11 cellular contexts compared by ENCODE assay signal in the genomic region with DNA sequence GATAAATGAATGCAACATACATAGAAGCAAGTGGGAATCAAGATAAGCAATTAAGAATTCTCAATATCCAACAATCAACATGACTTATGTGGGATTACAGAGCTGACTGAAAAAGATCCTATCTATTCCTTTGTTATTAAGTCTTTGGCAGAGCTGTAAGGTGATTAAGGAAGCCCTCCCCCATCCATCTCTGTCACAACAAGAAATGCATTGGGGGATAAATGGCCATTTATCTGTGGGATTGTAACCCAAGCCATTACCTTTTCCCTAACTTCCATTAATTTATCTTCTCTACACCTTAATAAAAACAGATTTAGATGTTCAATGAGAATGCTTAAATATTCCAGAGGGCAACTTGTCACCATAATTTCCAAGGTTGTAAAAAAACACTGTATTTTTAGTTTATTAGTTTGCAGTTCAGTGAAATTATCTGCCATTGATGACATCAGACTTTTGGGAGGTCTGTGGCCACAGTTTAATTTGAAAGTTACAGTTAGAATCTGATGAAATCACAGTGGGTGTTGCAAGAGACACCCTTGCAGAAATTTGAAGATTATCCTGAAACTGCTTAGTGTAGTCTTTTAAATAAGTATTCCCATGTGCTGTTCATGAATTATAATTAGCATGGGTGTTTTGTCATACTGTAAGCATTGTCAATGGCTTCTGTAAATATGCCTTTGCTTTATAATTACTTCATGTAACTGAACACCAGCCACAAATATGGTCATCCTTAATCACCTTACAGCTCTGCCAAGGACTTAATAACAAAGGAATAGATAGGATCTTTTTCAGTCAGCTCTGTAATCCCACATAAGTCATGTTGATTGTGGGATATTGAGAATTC. TPM values are rescaled to one million over a fixed set of nuclear protein-coding genes. Genes with fewer than 3 reads are reported as not detected.
DNase-seq lines count a peak whose midpoint lies in the region; ATAC-seq and TF ChIP-seq lines count a peak whose summit lies in the region.
"Had no signal": no experiment of that assay in that cellular context is flagged by ENCODE, and none has a peak within 500 bp of the region (broad histone marks: within the 10 kb centered on the region; RNA-seq: fewer than 3 reads in every experiment).

No MANE protein-coding gene starts in this region.

- no peaks in the 10 kb centered on the region for H3K9me3 ChIP-seq in A673 (ENCODE audit: low read depth, low read length, poor library complexity, severe bottlenecking)
- H3K9me3 ChIP-seq: BLaER1 had no signal

- H3K36me3 ChIP-seq in A673 (ENCODE audit: insufficient read depth, low read length, poor library complexity, severe bottlenecking) (no peaks in the 10 kb centered on the region), GM23338 (ENCODE audit: insufficient read depth) (no peaks in the 10 kb centered on the region)
- H3K36me3 ChIP-seq: BLaER1 had no signal

- H3K9me3 Mint-ChIP-seq in GM23338 (no peaks in the 10 kb centered on the region), brain (no peaks in the 10 kb centered on the region)

- no peaks in the 10 kb centered on the region for H3K79me2 ChIP-seq in GM23338 (replicated peaks; ENCODE audit: insufficient read depth)

- H3K27ac ChIP-seq in A673 (ENCODE audit: low read depth, low read length, poor library complexity, severe bottlenecking): peak overlapping the region; percentile 29
- H3K27ac ChIP-seq in GM23338 (ENCODE audit: low read depth): no peak overlapping the region
- H3K27ac ChIP-seq: BLaER1 had no signal

- H3K27me3 ChIP-seq in A673 (replicated peaks; ENCODE audit: insufficient read depth, low read depth, low read length, poor library complexity) (no peaks in the 10 kb centered on the region), GM23338 (ENCODE audit: insufficient read depth) (no peaks in the 10 kb centered on the region)
- H3K27me3 ChIP-seq: BLaER1 had no signal

- no peak for ATAC-seq in GM23338
- ATAC-seq in HG03442 (IDR thresholded peaks at IDR 0.05; ENCODE audit: unreplicated experiment): no peak
- ATAC-seq in HG02763 (IDR thresholded peaks at IDR 0.05; ENCODE audit: unreplicated experiment): no peak
- ATAC-seq in HG03457 (IDR thresholded peaks at IDR 0.05; ENCODE audit: unreplicated experiment): no peak

- intact Hi-C loops in A673 (cut with micrococcal nuclease; ENCODE audit: unreplicated experiment): loop anchor here (10.0 kb wide), 1 partner anchor 62 kb away; no protein-coding TSS in a partner anchor

- POLR2A ChIA-PET in A673 (lab: Charles Lee; ENCODE audit: low non-redundant PET): no interaction called here

- BruUV-seq in A673 (replicated peaks; lab: Mats Ljungman, UMichigan): no TSS peak

- H3K4me2 ChIP-seq in GM23338: peak overlapping the region; percentile 64
- H3K4me2 ChIP-seq: BLaER1 had no signal

- no peaks in the 10 kb centered on the region for H3K36me3 Mint-ChIP-seq in GM23338 (ENCODE audit: low read depth)
- H3K36me3 Mint-ChIP-seq in brain: no peaks in the 10 kb centered on the region

- no peaks in the 10 kb centered on the region for H3K9me2 ChIP-seq in GM23338 (ENCODE audit: insufficient read depth)

- DNase-seq in A673 (ENCODE audit: low spot score) (peak; percentile 51), GM23338 (ENCODE audit: low spot score) (no peak), NCI-H524 (lab: John Stamatoyannopoulos, UW) (peak; percentile 30 to 83)
- DNase-seq in central memory CD4-positive, alpha-beta T cell: no peak
- DNase-seq: dermis blood vessel endothelial cell, kidney had no signal

- H3K4me1 Mint-ChIP-seq in GM23338 (peaks cover 51% of the 10 kb centered on the region), brain (peaks cover 51% of the 10 kb centered on the region)

- H3K27me3 Mint-ChIP-seq in GM23338 (ENCODE audit: insufficient read depth, low read depth, poor library complexity) (no peaks in the 10 kb centered on the region), brain (peaks cover 5% of the 10 kb centered on the region)

- no peak overlapping the region for H2AFZ ChIP-seq in GM23338

- 0 out of 2 replicates have a peak overlapping the region, but pooled peaks have one; percentile 9 for H3K27ac Mint-ChIP-seq in GM23338
- peak overlapping the region in 3 of 5 experiments; percentile 12 to 32 (median 17) for H3K27ac Mint-ChIP-seq in brain

- H3K4me1 ChIP-seq in A673 (ENCODE audit: insufficient read depth, low read length, poor library complexity, severe bottlenecking) (peaks cover 19% of the 10 kb centered on the region), GM23338 (ENCODE audit: insufficient read depth) (peaks cover 51% of the 10 kb centered on the region)
- H3K4me1 ChIP-seq: BLaER1 had no signal

- CTCF ChIA-PET in A673 (lab: Charles Lee): no interaction called here

- H3F3A ChIP-seq in GM23338 (replicated peaks; ENCODE audit: low read depth): no peaks in the 10 kb centered on the region

- no peak for TF ChIP-seq CTCF in A673 (conservative IDR thresholded peaks at IDR 0.05; ENCODE audit: low read depth, low read length)
- no peak for TF ChIP-seq CTCF in GM23338 (conservative IDR thresholded peaks at IDR 0.05; ENCODE audit: low read depth in 2 of 2)
- TF ChIP-seq CTCF in brain (conservative IDR thresholded peaks at IDR 0.05): no peak

- H3K4me3 Mint-ChIP-seq in GM23338 (no peak overlapping the region), brain (no peak overlapping the region)

- no peak overlapping the region for H3K4me3 ChIP-seq in A673 (ENCODE audit: low read depth, low read length, poor library complexity, severe bottlenecking)
- H3K4me3 ChIP-seq in GM23338: no peak overlapping the region
- H3K4me3 ChIP-seq: BLaER1 had no signal

- no peaks in the 10 kb centered on the region for H4K20me1 ChIP-seq in GM23338 (replicated peaks; ENCODE audit: insufficient read depth)
- H4K20me1 ChIP-seq: BLaER1 had no signal

TF ChIP-seq in GM23338, 12 proteins besides CTCF, POLR2A, EP300 and RAD21 (continues in another document):
- TF ChIP-seq REST (IDR thresholded peaks at IDR 0.05; ENCODE audit: unreplicated experiment): no peak
- TF ChIP-seq ZNF114 (CRISPR knock-in tag; IDR thresholded peaks at IDR 0.05): no peak
- no peak for TF ChIP-seq EZH2phosphoT487 (IDR thresholded peaks at IDR 0.05; ENCODE audit: unreplicated experiment)
- TF ChIP-seq ETS1 (IDR thresholded peaks at IDR 0.05): no peak
- no peak for TF ChIP-seq CREB1 (CRISPR knock-in tag; IDR thresholded peaks at IDR 0.05; ENCODE audit: low read depth)
- TF ChIP-seq EZH2 (IDR thresholded peaks at IDR 0.05; ENCODE audit: low read depth, unreplicated experiment): no peak
- TF ChIP-seq JUNB (IDR thresholded peaks at IDR 0.05; ENCODE audit: unreplicated experiment): no peak

RNA-seq across cellular contexts. Expression of gene FYN, which starts 49.4 kb away (rescaled TPM):
- 34.3 and 46.7 TPM in 2 replicates for total RNA-seq in A673 (2021)
- 70.8 and 143 TPM in 2 replicates for total RNA-seq in GM23338 (2014; rRNA removed; shearing (Covaris generic))
- 46.8 and 54.9 TPM in 2 replicates for polyA plus RNA-seq in GM23338 (2016; fragmentation: Nextera tagmentation; extraction: Ambion mirVana)
- polyA plus RNA-seq in brain (ENCODE audit: insufficient read depth, low read depth, low replicate concordance): 338 TPM

Comparison
In these comparisons a context has a peak if more than half of its experiments do, and no peak if none do; other contexts are left out.
1. DNase-seq: peak in A673 (single experiment) and NCI-H524 (2 of 2); none in GM23338 (single experiment) and central memory CD4-positive, alpha-beta T cell (single experiment).